Comparison of ENCODE assay signal across 8 cellular contexts in genomic region chr1:32413507-32414185, GRCh38.
A peak's percentile ranks its signal among the peaks of the same experiment; 100 is the strongest.
DNase-seq lines count a peak whose midpoint lies in the region; ATAC-seq and TF ChIP-seq lines count a peak whose summit lies in the region.

No MANE protein-coding gene starts in this region.

- peak; percentile 70 for TF ChIP-seq CTCF in GM10248 (IDR thresholded peaks at IDR 0.05; ENCODE audit: control extremely low read depth, extremely low read depth, low read depth, missing control alignments)

- no peaks in the 10 kb centered on the region for H3K4me1 ChIP-seq in adipocyte (ENCODE audit: control insufficient read depth, insufficient read depth, low read length)

- H3K4me3 ChIP-seq in adipocyte (ENCODE audit: low read length) = no peak overlapping the region

- CTCF ChIA-PET in GM10248 (lab: Yijun Ruan, JAX) = interaction anchor here (0.7 to 7.2 kb wide), 11 partner anchors 9 to 503 kb away, joined by 3 to 70 read pairs (median 3); partner anchors contain the start of gene BSDC1

- ATAC-seq in HG03039 (IDR thresholded peaks at IDR 0.05; ENCODE audit: unreplicated experiment) = no peak
- no peak for ATAC-seq in HG02884 (IDR thresholded peaks at IDR 0.05; ENCODE audit: unreplicated experiment)

- peaks cover 36% of the 10 kb centered on the region for H3K9me3 ChIP-seq in adipocyte (ENCODE audit: control insufficient read depth, low read length)

- POLR2A ChIA-PET in GM10248 (lab: Yijun Ruan, JAX) = no interaction called here

- H3K36me3 ChIP-seq in adipocyte (ENCODE audit: control insufficient read depth, insufficient read depth, low read length, severe bottlenecking) = no peaks in the 10 kb centered on the region

- H3K27me3 ChIP-seq in adipocyte (replicated peaks; ENCODE audit: control insufficient read depth, insufficient read depth, low read length) = no peaks in the 10 kb centered on the region

- DNase-seq in GM10248 (ENCODE audit: extremely low spot score) = peak; percentile 51
- DNase-seq in NCI-H1105 (lab: John Stamatoyannopoulos, UW) = peak; percentile 31
- DNase-seq in T-helper 2 cell = peak; percentile 15 to 79 (median 49)
- DNase-seq in adipocyte (ENCODE audit: low read depth) = peak; percentile 90
- peak; percentile 48 for DNase-seq in hepatic stellate cell (ENCODE audit: low spot score)
- DNase-seq in stimulated activated CD4-positive, alpha-beta T cell treated with anti-CD3 and anti-CD28 coated beads, Interleukin-1b, Interleukin-23, amount 100 ng/mL, for 1 hour (ENCODE audit: low read depth in 2 of 2) = peak; percentile 36 to 64

- H3K9ac ChIP-seq in adipocyte (ENCODE audit: low read length) = peak overlapping the region; percentile 16

Comparison
In these comparisons a context has a peak if more than half of its experiments do, and no peak if none do; other contexts are left out.
1. DNase-seq: peak in every context shown above with its lines; median percentile 90 in adipocyte; 51 in GM10248; 50 in stimulated activated CD4-positive, alpha-beta T cell treated with anti-CD3 and anti-CD28 coated beads, Interleukin-1b, Interleukin-23, amount 100 ng/mL, for 1 hour; 49 in T-helper 2 cell; 48 in hepatic stellate cell; 31 in NCI-H1105.